In genomic region chr10:60454336-60454735, GRCh38 we compare ENCODE assay signal across 13 cellular contexts.
"Had no signal": no experiment of that assay in that cellular context is flagged by ENCODE, and none has a peak within 500 bp of the region (broad histone marks: within the 10 kb centered on the region; RNA-seq: fewer than 3 reads in every experiment).

No MANE protein-coding gene starts in this region.

- H3K4me2 ChIP-seq: SK-N-SH had no signal

- ATAC-seq: activated T-helper 17 cell treated with anti-CD3 and anti-CD28 coated beads, Interleukin-2, amount 50 U/mL, for 72 hours; esophagus mucosa; left colon had no signal

- H3K36me3 ChIP-seq: tibial nerve had no signal

- H3K4me1 Mint-ChIP-seq: nephron had no signal

- H3K27me3 Mint-ChIP-seq: activated T-helper 17 cell treated with anti-CD3 and anti-CD28 coated beads, Interleukin-2, amount 50 U/mL, for 72 hours had no signal

- H3K9me3 ChIP-seq: SK-N-SH, tibial nerve had no signal

- H3K9me3 Mint-ChIP-seq: activated naive CD4-positive, alpha-beta T cell treated with anti-CD3 and anti-CD28 coated beads for 36 hours; activated T-helper 17 cell treated with anti-CD3 and anti-CD28 coated beads, Interleukin-2, amount 50 U/mL, for 72 hours; nephron had no signal

- H3K27me3 ChIP-seq: tibial nerve had no signal

- DNase-seq: activated CD4-positive, alpha-beta T cell treated with anti-CD3 and anti-CD28 coated beads for 1 hour; activated CD4-positive, alpha-beta T cell treated with anti-CD3 and anti-CD28 coated beads, Interleukin-2, amount 50 U/mL, for 48 hours; activated naive CD4-positive, alpha-beta T cell treated with anti-CD3 and anti-CD28 coated beads for 36 hours; left colon; mesenchymal stem cell; SK-N-SH; stimulated activated CD4-positive, alpha-beta T cell treated with anti-CD3 and anti-CD28 coated beads, Interleukin-12 subunit alpha, Interleukin-12 subunit beta, amount 100 ng/mL, for 4 hours; stimulated activated CD4-positive, alpha-beta T cell treated with anti-CD3 and anti-CD28 coated beads, Interleukin-2, amount 100 ng/mL, for 24 hours; T-helper 1 cell had no signal

- H3K4me3 ChIP-seq: tibial nerve had no signal

- H3K9me2 ChIP-seq: SK-N-SH had no signal

- H3K9ac ChIP-seq: SK-N-SH had no signal

- H3K4me3 Mint-ChIP-seq: activated naive CD4-positive, alpha-beta T cell treated with anti-CD3 and anti-CD28 coated beads for 36 hours; activated T-helper 17 cell treated with anti-CD3 and anti-CD28 coated beads, Interleukin-2, amount 50 U/mL, for 72 hours; nephron had no signal

- H3K27ac Mint-ChIP-seq: activated naive CD4-positive, alpha-beta T cell treated with anti-CD3 and anti-CD28 coated beads for 36 hours; activated T-helper 17 cell treated with anti-CD3 and anti-CD28 coated beads, Interleukin-2, amount 50 U/mL, for 72 hours; nephron had no signal
